In the genomic region with DNA sequence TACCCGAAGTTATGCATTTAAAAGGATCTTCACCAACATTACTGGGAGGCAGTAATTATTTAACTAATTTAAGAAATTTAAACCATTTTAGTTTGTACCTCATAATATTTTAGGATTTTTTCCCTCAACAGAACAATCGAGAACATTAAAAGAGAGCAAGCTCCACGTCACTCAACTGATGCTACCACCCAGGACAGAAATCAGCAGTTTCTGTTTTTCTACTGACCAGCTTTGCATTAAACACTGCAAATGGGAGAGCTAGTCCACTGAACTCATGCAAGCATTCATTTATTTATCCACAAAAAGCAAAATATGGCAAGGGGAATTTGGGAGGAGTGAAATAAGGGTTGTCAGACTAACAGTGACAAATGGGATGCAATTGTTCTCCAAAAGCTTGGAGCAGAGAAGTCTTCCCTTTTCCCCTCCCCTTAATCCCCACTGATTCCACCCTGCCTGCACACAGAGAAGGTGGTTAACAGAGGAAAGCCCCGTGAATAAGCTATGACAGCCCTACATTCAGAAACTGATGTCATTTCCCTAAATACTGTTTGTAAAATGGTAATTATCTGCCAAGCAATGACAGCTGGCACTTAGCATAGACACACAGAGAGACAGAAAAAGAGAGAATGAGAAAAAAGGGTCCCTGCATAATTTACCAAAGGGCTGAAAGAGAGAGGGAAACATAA, we compare ENCODE assay signal across 11 cellular contexts.
DNase-seq lines count a peak whose midpoint lies in the region; ATAC-seq, FAIRE-seq and TF ChIP-seq lines count a peak whose summit lies in the region.
"Had no signal": no experiment of that assay in that cellular context is flagged by ENCODE, and none has a peak within 500 bp of the region (broad histone marks: within the 10 kb centered on the region; RNA-seq: fewer than 3 reads in every experiment).

No MANE protein-coding gene starts in this region.

- POLR2A ChIA-PET in GM10248 (lab: Yijun Ruan, JAX) (no interaction called here), T-cell (lab: Charles Lee) (no interaction called here)

- DNase-seq in GM10248 (ENCODE audit: extremely low spot score) (peak; percentile 5), NCI-H1694 (lab: John Stamatoyannopoulos, UW) (peak; percentile 36), urothelium cell line (ENCODE audit: low spot score) (no peak), T-cell (no peak), T-helper 9 cell (no peak), HuH-7 (ENCODE audit: low spot score) (no peak)
- DNase-seq: activated B cell treated with CpG ODN at 0.5 μM for 24 hours; activated naive CD4-positive, alpha-beta T cell treated with Interleukin-2 at 50 U/mL for 16 hours; gastrocnemius medialis had no signal

- H3K4me3 Mint-ChIP-seq in T-cell: no peak overlapping the region
- H3K4me3 Mint-ChIP-seq: activated B cell treated with CpG ODN at 0.5 μM for 24 hours had no signal

- no peaks in the 10 kb centered on the region for H3K27me3 Mint-ChIP-seq in T-cell
- H3K27me3 Mint-ChIP-seq: activated B cell treated with CpG ODN at 0.5 μM for 24 hours had no signal

- no peak for TF ChIP-seq CTCF in GM10248 (IDR thresholded peaks at IDR 0.05; ENCODE audit: control extremely low read depth, extremely low read depth, low read depth, missing control alignments)

- CTCF ChIA-PET in GM10248 (lab: Yijun Ruan, JAX): interaction anchor here (1.4 to 1.5 kb wide), 2 partner anchors 12 to 1323 kb away, joined by 3 read pairs; no protein-coding TSS in a partner anchor
- CTCF ChIA-PET in T-cell (lab: Charles Lee): no interaction called here

- H3K4me1 Mint-ChIP-seq in T-cell: no peaks in the 10 kb centered on the region
- H3K4me1 Mint-ChIP-seq: activated B cell treated with CpG ODN at 0.5 μM for 24 hours had no signal

- FAIRE-seq in urothelium cell line (lab: Jason Lieb, UNC): no peak

- peak; percentile 53 for ATAC-seq in GM19438 (IDR thresholded peaks at IDR 0.05; ENCODE audit: low read depth, unreplicated experiment)
- ATAC-seq in HG02943 (IDR thresholded peaks at IDR 0.05; ENCODE audit: low read depth, unreplicated experiment): peak; percentile 77
- no peak for ATAC-seq in T-cell (replicated peaks in 1 of 4)
- ATAC-seq: gastrocnemius medialis had no signal

- peaks cover 0 to 13% (median 4%) of the 10 kb centered on the region in 3 donors for H3K9me3 Mint-ChIP-seq in T-cell
- H3K9me3 Mint-ChIP-seq: activated B cell treated with CpG ODN at 0.5 μM for 24 hours had no signal

- no peaks in the 10 kb centered on the region for H3K36me3 Mint-ChIP-seq in T-cell

- H3K27ac Mint-ChIP-seq in T-cell: no peak overlapping the region
- H3K27ac Mint-ChIP-seq: activated B cell treated with CpG ODN at 0.5 μM for 24 hours had no signal

Comparison
In these comparisons a context has a peak if more than half of its experiments do, and no peak if none do; other contexts are left out.
1. DNase-seq: peak in GM10248 (single experiment) and NCI-H1694 (single experiment); none in urothelium cell line (single experiment), T-cell (0 of 34), T-helper 9 cell (single experiment) and HuH-7 (single experiment).
2. ATAC-seq: peak in GM19438 (single experiment) and HG02943 (single experiment); none in T-cell (0 of 4).